13 cellular contexts compared by ENCODE assay signal in the genomic region with DNA sequence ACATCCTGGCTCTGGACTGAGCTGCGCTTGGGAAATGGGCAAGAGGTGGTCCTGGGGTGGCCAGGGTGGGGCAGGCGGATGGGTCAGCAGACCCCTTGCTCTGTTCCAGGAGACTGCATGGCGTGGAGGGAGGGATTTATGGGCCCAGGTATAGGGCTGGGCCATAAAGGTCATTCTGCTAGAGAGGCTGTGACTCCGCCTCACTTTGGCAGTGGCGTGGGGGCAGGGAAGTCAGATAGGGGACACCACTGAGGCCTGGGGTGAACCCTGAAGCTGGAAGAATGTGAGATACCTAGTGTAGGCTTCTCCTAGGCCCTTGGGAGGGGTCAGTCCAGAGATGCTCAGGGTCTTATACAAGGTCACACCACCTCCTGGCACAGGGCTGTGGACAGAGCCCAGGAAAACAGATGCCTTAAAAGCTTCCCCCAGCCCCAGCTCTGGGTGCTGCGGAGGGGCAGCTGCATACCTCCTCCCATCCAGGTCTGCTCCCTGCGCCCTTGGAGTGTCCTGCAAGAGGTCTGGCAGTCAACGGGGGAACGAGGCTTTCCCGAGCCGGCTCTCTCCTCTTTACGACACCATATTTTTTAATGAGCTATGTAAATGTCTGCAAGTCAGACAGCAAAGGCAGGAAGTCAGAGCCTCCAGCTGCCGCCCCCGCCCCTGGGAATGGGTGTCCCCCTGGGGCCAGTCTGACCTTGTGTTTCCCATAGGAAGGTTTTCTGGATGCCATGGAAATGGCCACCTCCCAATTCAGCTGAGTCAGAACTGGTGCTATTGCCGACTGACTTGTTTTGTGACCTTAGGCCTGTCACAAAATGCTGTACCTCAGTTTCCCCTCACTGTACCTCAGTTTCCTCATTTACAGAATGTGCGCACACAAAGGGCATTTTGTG. TPM values are rescaled to one million over a fixed set of nuclear protein-coding genes. Genes with fewer than 3 reads are reported as not detected.
A peak's percentile ranks its signal among the peaks of the same experiment; 100 is the strongest.
DNase-seq lines count a peak whose midpoint lies in the region; ATAC-seq, FAIRE-seq and TF ChIP-seq lines count a peak whose summit lies in the region.
"Had no signal": no experiment of that assay in that cellular context is flagged by ENCODE, and none has a peak within 500 bp of the region (broad histone marks: within the 10 kb centered on the region; RNA-seq: fewer than 3 reads in every experiment).

No MANE protein-coding gene starts in this region.

- 64 to 66% methylated on average over 16 of the region's 16 CpGs for WGBS in GM23248 (ENCODE audit: low coverage in 1 of 2, low lambda C conversion rate in 2 of 2, missing lambda C conversion rate in 2 of 2), 2 experiments
- WGBS in neuronal stem cell (ENCODE audit: extremely low coverage in 2 of 2, insufficient read length in 2 of 2, insufficient replicate concordance in 1 of 2), 2 donors = no CpG with 5 or more reads among the region's 16 CpGs
- WGBS in tibial nerve, 2 donors = 75 to 81% methylated on average over 16 of the region's 16 CpGs

- peak; percentile 57 for DNase-seq in GM23248
- DNase-seq in Panc1 (ENCODE audit: low read depth, low spot score) = no peak
- DNase-seq in endothelial cell of umbilical vein (ENCODE audit: low read depth, low spot score) = peak; percentile 41
- no peak for DNase-seq in neuronal stem cell (ENCODE audit: low spot score)
- DNase-seq in tibial nerve (ENCODE audit: low spot score in 2 of 2) = no peak
- DNase-seq in NCI-H510A (lab: John Stamatoyannopoulos, UW) = no peak
- no peak for DNase-seq in omental fat pad (ENCODE audit: low spot score)
- DNase-seq: CD4-positive, alpha-beta memory T cell; foreskin keratinocyte; natural killer cell; NCI-H2029 treated with DMSO at 0.1 percent for 48 hours had no signal

- H3K9ac ChIP-seq in GM23248 (no peak overlapping the region), endothelial cell of umbilical vein (replicated peaks; ENCODE audit: extremely low read depth, insufficient read depth, low read length) (no peak overlapping the region), neuronal stem cell (ENCODE audit: low read depth, low read length, poor library complexity) (no peak overlapping the region)

- H3K9me2 ChIP-seq in GM23248 (ENCODE audit: insufficient read depth) = no peaks in the 10 kb centered on the region

- BruUV-seq in Panc1 (replicated peaks; lab: Mats Ljungman, UMichigan) (no TSS peak), endothelial cell of umbilical vein (replicated peaks; lab: Mats Ljungman, UMichigan) (no TSS peak)

- H4K20me1 ChIP-seq in GM23248 (ENCODE audit: insufficient read depth) (no peaks in the 10 kb centered on the region), endothelial cell of umbilical vein (replicated peaks; ENCODE audit: control insufficient read depth, extremely low read depth, insufficient read depth, low read length) (no peaks in the 10 kb centered on the region)

- no peak overlapping the region for H3K4ac ChIP-seq in neuronal stem cell (ENCODE audit: low read length)

- peaks cover 10% of the 10 kb centered on the region for H3K4me1 ChIP-seq in GM23248 (ENCODE audit: insufficient read depth)
- peaks cover 31% of the 10 kb centered on the region; the same call in 1 of the 2 replicates for H3K4me1 ChIP-seq in Panc1 (ENCODE audit: control insufficient read depth, insufficient read depth, low read length)
- H3K4me1 ChIP-seq in endothelial cell of umbilical vein (ENCODE audit: control insufficient read depth, extremely low read depth, insufficient read depth, low read length) = peaks cover 3% of the 10 kb centered on the region
- peaks cover 59 to 63% of the 10 kb centered on the region in 2 donors for H3K4me1 ChIP-seq in neuronal stem cell (ENCODE audit: control insufficient read depth in 2 of 2, insufficient read depth in 1 of 2, low read depth in 1 of 2, low read length in 2 of 2)
- H3K4me1 ChIP-seq in tibial nerve = peaks cover 0 to 33% (median 0%) of the 10 kb centered on the region in 4 donors
- H3K4me1 ChIP-seq: foreskin keratinocyte had no signal

- TF ChIP-seq CTCF in Panc1 (IDR thresholded peaks at IDR 0.05) (no peak), endothelial cell of umbilical vein (IDR thresholded peaks at IDR 0.05; ENCODE audit: extremely low read depth in 1 of 2, insufficient read depth in 1 of 2, low read depth in 1 of 2, low read length in 2 of 2) (no peak), tibial nerve (IDR thresholded peaks at IDR 0.05) (no peak), omental fat pad (IDR thresholded peaks at IDR 0.05) (no peak)

- in situ Hi-C loops in GM23248 (cut with MboI) (no loop called here), Panc1 (cut with HindIII; ENCODE audit: low pct_unique_long_range_greater_than_20kb, low sequenced_read_pairs) (no loop called here)

- H2BK12ac ChIP-seq in neuronal stem cell (ENCODE audit: low read length) = peak overlapping the region; percentile 80

- intact Hi-C loops in Panc1 (cut with micrococcal nuclease; ENCODE audit: unreplicated experiment) (no loop called here), endothelial cell of umbilical vein (cut with micrococcal nuclease) (no loop called here)

- no peaks in the 10 kb centered on the region for H3K9me3 ChIP-seq in GM23248 (ENCODE audit: low read depth)
- H3K9me3 ChIP-seq in Panc1 (ENCODE audit: control insufficient read depth, insufficient read depth, low read depth, low read length) = no peaks in the 10 kb centered on the region
- H3K9me3 ChIP-seq in endothelial cell of umbilical vein (replicated peaks; ENCODE audit: control insufficient read depth, insufficient read depth, low read length) = no peaks in the 10 kb centered on the region
- H3K9me3 ChIP-seq in neuronal stem cell (replicated peaks in 1 of 2; ENCODE audit: control insufficient read depth in 2 of 2, insufficient read depth in 1 of 2, low read depth in 1 of 2, low read length in 2 of 2) = no peaks in the 10 kb centered on the region
- H3K9me3 ChIP-seq in tibial nerve = no peaks in the 10 kb centered on the region

- H3K9me1 ChIP-seq in endothelial cell of umbilical vein (replicated peaks; ENCODE audit: control insufficient read depth, extremely low read depth, insufficient read depth, low read length) = no peaks in the 10 kb centered on the region

- H3K27ac ChIP-seq in GM23248 = no peak overlapping the region
- peak overlapping the region; percentile 51; the same call in 1 of the 2 replicates for H3K27ac ChIP-seq in Panc1 (ENCODE audit: low read length)
- H3K27ac ChIP-seq in endothelial cell of umbilical vein (ENCODE audit: insufficient read depth, low read depth, low read length) = no peak overlapping the region
- H3K27ac ChIP-seq in neuronal stem cell (replicated peaks; ENCODE audit: low read length) = no peak overlapping the region
- H3K27ac ChIP-seq in tibial nerve = peak overlapping the region in 1 of 4 donors; percentile 33
- H3K27ac ChIP-seq: foreskin keratinocyte had no signal

- H3K27me3 ChIP-seq in GM23248 (replicated peaks; ENCODE audit: insufficient read depth) (no peaks in the 10 kb centered on the region), Panc1 (ENCODE audit: control insufficient read depth, insufficient read depth, low read length) (no peaks in the 10 kb centered on the region), endothelial cell of umbilical vein (ENCODE audit: control insufficient read depth in 2 of 2, insufficient read depth in 2 of 2, low read length in 2 of 2) (no peaks in the 10 kb centered on the region), neuronal stem cell (ENCODE audit: control insufficient read depth in 3 of 3, insufficient read depth in 3 of 3, low read depth in 1 of 3, low read length in 3 of 3) (no peaks in the 10 kb centered on the region), tibial nerve (peaks cover 0 to 6% of the 10 kb centered on the region in 2 donors)

- H2AFZ ChIP-seq in GM23248 = peak overlapping the region; percentile 43; the same call in 1 of the 2 replicates
- peak overlapping the region; percentile 43 for H2AFZ ChIP-seq in endothelial cell of umbilical vein (ENCODE audit: low read depth, low read length)
- H2AFZ ChIP-seq in neuronal stem cell (ENCODE audit: low read length) = peak overlapping the region; percentile 27

- CTCF ChIA-PET in Panc1 (lab: Charles Lee) = interaction anchor here (0.6 kb wide), 1 partner anchor 11 kb away, joined by 3 read pairs; no protein-coding TSS in a partner anchor
- CTCF ChIA-PET in endothelial cell of umbilical vein (lab: Charles Lee) = interaction anchor here (0.6 to 4.1 kb wide), 7 partner anchors 8 to 63 kb away, joined by 3 to 35 read pairs (median 4); no protein-coding TSS in a partner anchor

- no peaks in the 10 kb centered on the region for H3K79me1 ChIP-seq in neuronal stem cell (ENCODE audit: low read depth, low read length)

- H3K4me2 ChIP-seq in GM23248 (ENCODE audit: unreplicated experiment) = no peak overlapping the region
- H3K4me2 ChIP-seq in endothelial cell of umbilical vein (ENCODE audit: insufficient read depth, low read length) = no peak overlapping the region
- H3K4me2 ChIP-seq in neuronal stem cell (ENCODE audit: insufficient read depth, low read length, poor library complexity, severe bottlenecking) = no peak overlapping the region

- H3K36me3 ChIP-seq in GM23248 (ENCODE audit: low read depth) (no peaks in the 10 kb centered on the region), Panc1 (ENCODE audit: control insufficient read depth, insufficient read depth, low read length) (no peaks in the 10 kb centered on the region), endothelial cell of umbilical vein (ENCODE audit: control insufficient read depth in 2 of 2, extremely low read depth in 1 of 2, insufficient read depth in 2 of 2, low read length in 2 of 2) (no peaks in the 10 kb centered on the region), neuronal stem cell (replicated peaks in 1 of 2; ENCODE audit: control insufficient read depth in 2 of 2, insufficient read depth in 2 of 2, low read length in 2 of 2) (no peaks in the 10 kb centered on the region), tibial nerve (no peaks in the 10 kb centered on the region)

- no peak overlapping the region for H3K23ac ChIP-seq in neuronal stem cell (ENCODE audit: low read depth, low read length, poor library complexity)

- H3K14ac ChIP-seq in neuronal stem cell (ENCODE audit: low read length) = no peak overlapping the region

- H3F3A ChIP-seq in GM23248 (ENCODE audit: insufficient read depth) = no peaks in the 10 kb centered on the region

- no peaks in the 10 kb centered on the region for H3K79me2 ChIP-seq in GM23248 (ENCODE audit: insufficient read depth)
- no peaks in the 10 kb centered on the region for H3K79me2 ChIP-seq in endothelial cell of umbilical vein (ENCODE audit: control insufficient read depth, insufficient read depth, low read length)

- no peak overlapping the region for H2BK5ac ChIP-seq in neuronal stem cell (ENCODE audit: low read length)

- TF ChIP-seq EP300 in tibial nerve (IDR thresholded peaks at IDR 0.05) = no peak

- no peak overlapping the region for H4K91ac ChIP-seq in neuronal stem cell (ENCODE audit: low read depth, low read length, poor library complexity)

- TF ChIP-seq POLR2A in endothelial cell of umbilical vein (IDR thresholded peaks at IDR 0.05; ENCODE audit: low read depth, low read length) (no peak), tibial nerve (IDR thresholded peaks at IDR 0.05) (no peak)

- H3K4me3 ChIP-seq in GM23248 (no peak overlapping the region), Panc1 (ENCODE audit: low read depth in 2 of 2, low read length in 2 of 2) (no peak overlapping the region), endothelial cell of umbilical vein (replicated peaks in 1 of 3; ENCODE audit: insufficient read depth in 1 of 3, low read depth in 1 of 3, low read length in 3 of 3) (no peak overlapping the region), neuronal stem cell (ENCODE audit: low read length in 2 of 2) (no peak overlapping the region), tibial nerve (no peak overlapping the region)

- peak overlapping the region; percentile 72 for H2BK15ac ChIP-seq in neuronal stem cell (ENCODE audit: low read length)

- POLR2A ChIA-PET in Panc1 (lab: Charles Lee) (no interaction called here), endothelial cell of umbilical vein (lab: Charles Lee) (interaction anchor here (0.6 kb wide), 1 partner anchor 873 kb away, joined by 3 read pairs; no protein-coding TSS in a partner anchor)

- H2AK5ac ChIP-seq in neuronal stem cell (ENCODE audit: low read depth, low read length) = peak overlapping the region; percentile 36

- no peak for ATAC-seq in Panc1
- ATAC-seq in HG03520 (IDR thresholded peaks at IDR 0.05; ENCODE audit: unreplicated experiment) = no peak
- no peak for ATAC-seq in omental fat pad (ENCODE audit: low FRiP score)
- ATAC-seq: natural killer cell had no signal

- H2BK120ac ChIP-seq in neuronal stem cell (ENCODE audit: low read depth, low read length) = peak overlapping the region; percentile 52

- no peak overlapping the region for H4K8ac ChIP-seq in neuronal stem cell (ENCODE audit: low read depth, low read length)

- no peak for FAIRE-seq in endothelial cell of umbilical vein (lab: Jason Lieb, UNC)
- FAIRE-seq: keratinocyte had no signal

- H3K18ac ChIP-seq in neuronal stem cell (ENCODE audit: low read length) = peak overlapping the region; percentile 83

- dilution Hi-C loops in endothelial cell of umbilical vein (cut with MboI; ENCODE audit: extremely low pct_ligation_motif_present, low sequenced_read_pairs) = no loop called here

RNA-seq across cellular contexts. Expression of a gene that starts 26.3 kb away (rescaled TPM):
- not detected in 2 replicates for total RNA-seq in GM23248 (2014; rRNA removed; shearing (Covaris generic))
- polyA plus RNA-seq in GM23248 (2016; fragmentation: Nextera tagmentation; extraction: Ambion mirVana) = not detected in 2 replicates
- 18.2 TPM for total RNA-seq in Panc1 (2021; ENCODE audit: unreplicated experiment)
- 43.8 TPM for polyA plus RNA-seq in Panc1 (2012; ENCODE audit: insufficient read length)
- 0.32 and 0.33 TPM in 2 replicates for total RNA-seq in endothelial cell of umbilical vein
- polyA plus RNA-seq in endothelial cell of umbilical vein = 0.15 and 0.30 TPM in 2 replicates
- polyA plus RNA-seq in endothelial cell of umbilical vein (2011; cell fraction: cytosol; rRNA removed) = 0.18 and 0.21 TPM in 2 replicates
- polyA plus RNA-seq in endothelial cell of umbilical vein (2011; cell fraction: nucleus; rRNA removed) = not detected in 2 replicates
- polyA plus RNA-seq in endothelial cell of umbilical vein (2012) = 0.99 and 2.0 TPM in 2 replicates
- 0.25 and 0.70 TPM in 2 replicates for polyA minus RNA-seq in endothelial cell of umbilical vein
- polyA minus RNA-seq in endothelial cell of umbilical vein (2011; cell fraction: cytosol; rRNA and poly(A)+ RNA removed) = not detected
- not detected in 2 replicates for polyA minus RNA-seq in endothelial cell of umbilical vein (2011; cell fraction: nucleus; rRNA and poly(A)+ RNA removed)
- polyA plus RNA-seq in neuronal stem cell (2013, experiment 1 of 2) = 61.3 TPM
- 62.0 TPM for polyA plus RNA-seq in neuronal stem cell (2013, experiment 2 of 2)
- 1 to 10 TPM in 2 of 4 donors, under 1 TPM in 2; 0.42 to 2.4 (median 1.3) TPM for total RNA-seq in tibial nerve
- 1 to 10 TPM in 2 of 4 donors, under 1 TPM in 2; 0.36 to 1.7 (median 0.69) TPM for total RNA-seq in omental fat pad
- total RNA-seq: CD4-positive, alpha-beta memory T cell; natural killer cell had no signal
- polyA plus RNA-seq: CD4-positive, alpha-beta memory T cell; keratinocyte had no signal

Comparison
In these comparisons a context has a peak if more than half of its experiments do, and no peak if none do; other contexts are left out.
1. DNase-seq: peak in GM23248 (single experiment) and endothelial cell of umbilical vein (single experiment); none in Panc1 (single experiment), neuronal stem cell (single experiment), tibial nerve (0 of 2), NCI-H510A (single experiment) and omental fat pad (single experiment).
2. Peak in every context shown above with its lines, with median percentiles within 50 percentile points of each other: H2AFZ ChIP-seq.